In the genomic region with DNA sequence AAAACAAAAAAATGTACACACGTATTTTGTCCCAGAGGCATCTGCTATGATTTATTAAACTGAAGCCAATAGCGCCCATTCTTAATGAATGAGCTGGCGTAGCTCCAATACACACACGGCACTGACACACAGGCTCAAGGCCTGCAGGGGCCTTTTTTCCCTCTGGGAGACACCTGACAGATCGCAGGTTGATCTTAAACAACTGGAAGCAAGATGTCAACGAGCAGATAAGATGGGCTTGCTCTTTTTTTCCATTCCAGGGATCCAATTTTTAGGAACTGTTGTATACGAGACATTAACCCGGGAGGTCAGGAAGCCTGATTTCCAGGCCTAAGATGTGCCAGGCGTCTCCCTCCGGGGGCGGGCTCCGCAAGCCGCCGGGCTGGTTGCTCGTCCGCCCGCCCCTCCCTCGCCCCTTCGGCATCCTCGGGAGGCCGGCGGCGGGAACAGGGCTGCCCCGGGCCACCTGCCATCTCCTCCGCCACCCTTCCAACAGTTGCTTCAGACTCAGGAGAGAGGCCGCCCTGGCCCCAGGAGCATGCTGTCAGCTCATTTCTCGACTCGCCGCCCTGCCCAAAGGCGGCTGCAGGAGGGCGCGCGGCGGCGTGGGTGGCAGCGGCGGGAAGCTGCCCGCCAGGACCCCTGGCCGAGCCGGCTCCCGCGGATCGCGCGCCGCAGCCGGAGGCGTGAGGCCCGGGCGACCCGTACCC, we compare ENCODE assay signal across 8 cellular contexts. TPM values are rescaled to one million over a fixed set of nuclear protein-coding genes. Genes with fewer than 3 reads are reported as not detected.
A peak's percentile ranks its signal among the peaks of the same experiment; 100 is the strongest.
DNase-seq lines count a peak whose midpoint lies in the region; ATAC-seq, FAIRE-seq and TF ChIP-seq lines count a peak whose summit lies in the region.

No MANE protein-coding gene starts in this region.

- intact Hi-C loops in esophagus squamous epithelium (cut with DNase I), result no loop called here

- 13% methylated on average over 7 of the region's 51 CpGs for WGBS in A549 (ENCODE audit: missing lambda C conversion rate)
- WGBS in esophagus squamous epithelium, 2 donors, result 0 to 1% methylated on average over 15 to 19 of the region's 51 CpGs
- WGBS in thymus, result 2% methylated on average over 51 of the region's 51 CpGs

- H3K9me3 Mint-ChIP-seq in naive thymus-derived CD8-positive, alpha-beta T cell, result no peaks in the 10 kb centered on the region

- peaks cover 0 to 10% (median 2%) of the 10 kb centered on the region in 3 donors for H3K36me3 Mint-ChIP-seq in naive thymus-derived CD8-positive, alpha-beta T cell

- peak; percentile 9 to 10 for DNase-seq in A549 (ENCODE audit: low read depth in 1 of 2, low spot score in 1 of 2)
- DNase-seq in NCI-H345 treated with DMSO at 0.1 percent for 48 hours (lab: John Stamatoyannopoulos, UW; ENCODE audit: unreplicated experiment), result peak; percentile 42
- DNase-seq in activated CD8-positive, alpha-beta memory T cell treated with anti-CD3 and anti-CD28 coated beads for 48 hours (ENCODE audit: low read depth in 2 of 3, low spot score in 2 of 3), result peak; percentile 7 to 23 (median 18)
- no peak for DNase-seq in esophagus squamous epithelium (lab: John Stamatoyannopoulos, UW)
- DNase-seq in naive thymus-derived CD8-positive, alpha-beta T cell, result peak in 7 of 10 donors; percentile 9 to 66 (median 26)

- H3K36me3 ChIP-seq in esophagus squamous epithelium (peaks cover 0 to 19% (median 0%) of the 10 kb centered on the region in 3 donors), thymus (ENCODE audit: control insufficient read depth, insufficient read depth) (peaks cover 9% of the 10 kb centered on the region)

- H3K27me3 ChIP-seq in esophagus squamous epithelium (no peaks in the 10 kb centered on the region), thymus (ENCODE audit: control insufficient read depth, insufficient read depth) (no peaks in the 10 kb centered on the region)

- H3K4me3 ChIP-seq in A549, result peak overlapping the region; percentile 77
- H3K4me3 ChIP-seq in esophagus squamous epithelium, result peak overlapping the region; percentile 61 to 96 (median 78)
- peak overlapping the region; percentile 94 for H3K4me3 ChIP-seq in thymus (ENCODE audit: low read length)

- peak overlapping the region; percentile 66 to 99 (median 98) for H3K27ac Mint-ChIP-seq in naive thymus-derived CD8-positive, alpha-beta T cell

- H3K9me3 ChIP-seq in A549, result no peaks in the 10 kb centered on the region
- H3K9me3 ChIP-seq in esophagus squamous epithelium, result no peaks in the 10 kb centered on the region
- no peaks in the 10 kb centered on the region for H3K9me3 ChIP-seq in thymus (ENCODE audit: control insufficient read depth)

- TF ChIP-seq POLR2A in A549 (IDR thresholded peaks at IDR 0.05; ENCODE audit: low read length) (no peak), esophagus squamous epithelium (IDR thresholded peaks at IDR 0.05) (no peak)

- H3K4me2 ChIP-seq in A549, result peak overlapping the region; percentile 95

- POLR2A ChIA-PET in A549 (lab: Yijun Ruan, JAX), result interaction anchor here (1.0 to 1.2 kb wide), 2 partner anchors 8 to 110 kb away, joined by 3 to 5 read pairs; partner anchors contain the start of gene C1orf198
- POLR2A ChIA-PET in naive thymus-derived CD8-positive, alpha-beta T cell (lab: Charles Lee), result interaction anchor here (0.6 to 3.6 kb wide), 10 partner anchors 9 to 1701 kb away, joined by 3 to 25 read pairs (median 4); partner anchors contain the start of genes C1orf198, FAM89A and GNPAT

- ATAC-seq in A549 (peak in 1 of 2 experiments; percentile 48; a peak in 3 of 6 replicates), GM18519 (IDR thresholded peaks at IDR 0.05; ENCODE audit: low FRiP score, unreplicated experiment) (peak; percentile 4), HG03066 (IDR thresholded peaks at IDR 0.05; ENCODE audit: low read depth, unreplicated experiment) (peak; percentile 11)
- peak in 1 of 2 donors; percentile 4 for ATAC-seq in naive thymus-derived CD8-positive, alpha-beta T cell

- CTCF ChIA-PET in A549 (lab: Yijun Ruan, JAX), result interaction anchor here (0.6 to 2.7 kb wide), 14 partner anchors 10 to 371 kb away, joined by 3 to 14 read pairs (median 3); no protein-coding TSS in a partner anchor

- no peak for TF ChIP-seq EP300 in A549 (IDR thresholded peaks at IDR 0.05)

- peak overlapping the region in 9 of 10 donors; percentile 87 to 100 (median 98) for H3K4me3 Mint-ChIP-seq in naive thymus-derived CD8-positive, alpha-beta T cell

- FAIRE-seq in A549 (lab: Jason Lieb, UNC), result no peak

- H3K27me3 Mint-ChIP-seq in naive thymus-derived CD8-positive, alpha-beta T cell, result no peaks in the 10 kb centered on the region

- H3K27ac ChIP-seq in A549 (peak overlapping the region; percentile 88 to 98), esophagus squamous epithelium (peak overlapping the region; percentile 48 to 84 (median 80)), thymus (ENCODE audit: low read depth) (peak overlapping the region; percentile 82)

- H3K4me1 ChIP-seq in A549, result peaks cover 19% of the 10 kb centered on the region
- H3K4me1 ChIP-seq in esophagus squamous epithelium, result peaks cover 0 to 34% (median 13%) of the 10 kb centered on the region in 3 donors
- H3K4me1 ChIP-seq in thymus (ENCODE audit: control insufficient read depth, insufficient read depth, low read length), result peaks cover 33% of the 10 kb centered on the region

- TF ChIP-seq CTCF in A549 (IDR thresholded peaks at IDR 0.05), result no peak
- no peak for TF ChIP-seq CTCF in esophagus squamous epithelium (IDR thresholded peaks at IDR 0.05)

- H3K4me1 Mint-ChIP-seq in naive thymus-derived CD8-positive, alpha-beta T cell, result peaks cover 37 to 45% (median 40%) of the 10 kb centered on the region in 4 donors

- TF ChIP-seq RAD21 in A549 (conservative IDR thresholded peaks at IDR 0.05 in 1 of 2, IDR thresholded peaks at IDR 0.05 in 1 of 2), result no peak

TF ChIP-seq in A549, 52 proteins besides CTCF, POLR2A, EP300 and RAD21:
- TF ChIP-seq BHLHE40 (IDR thresholded peaks at IDR 0.05; ENCODE audit: low read depth, low read length) (no peak), ATOH8 (CRISPR knock-in tag; IDR thresholded peaks at IDR 0.05; ENCODE audit: low read depth) (no peak), CBX2 (IDR thresholded peaks at IDR 0.05; ENCODE audit: borderline replicate concordance, low read depth) (no peak), ESRRA (IDR thresholded peaks at IDR 0.05; ENCODE audit: borderline replicate concordance, low read length) (no peak), HEYL (CRISPR knock-in tag; IDR thresholded peaks at IDR 0.05) (no peak), KDM1A (IDR thresholded peaks at IDR 0.05; ENCODE audit: low read depth) (no peak), ZC3H11A (IDR thresholded peaks at IDR 0.05) (no peak), POLR2AphosphoS2 (conservative IDR thresholded peaks at IDR 0.05; ENCODE audit: low read length) (no peak), HOXB13 (CRISPR knock-in tag; IDR thresholded peaks at IDR 0.05; ENCODE audit: low read depth) (no peak), RNF2 (IDR thresholded peaks at IDR 0.05; ENCODE audit: borderline replicate concordance, low read depth) (no peak), HOXB5 (CRISPR knock-in tag; IDR thresholded peaks at IDR 0.05) (no peak), TP53 (CRISPR knock-in tag; IDR thresholded peaks at IDR 0.05) (no peak), HOXA7 (CRISPR knock-in tag; IDR thresholded peaks at IDR 0.05) (no peak), SMC3 (IDR thresholded peaks at IDR 0.05) (no peak), GATA3 (IDR thresholded peaks at IDR 0.05; ENCODE audit: borderline replicate concordance) (no peak), NPAS2 (CRISPR knock-in tag; IDR thresholded peaks at IDR 0.05; ENCODE audit: borderline replicate concordance) (no peak)

RNA-seq across cellular contexts. Expression of gene TTC13, which starts 0.7 kb away (rescaled TPM):
- polyA plus RNA-seq in A549 (2011; rRNA removed) (22.7 and 23.2 TPM in 2 replicates), A549 (2017; fragmentation: RNase III; extraction: RNeasy Plus Mini Kit Qiagen cat#74134 plus additional on column Dnase treatment) (11.6 to 14.1 TPM (median 12.5 TPM) in 3 replicates), thymus (32.9 TPM)
- 3.3 and 3.4 TPM in 2 replicates for polyA plus RNA-seq in A549 (2012; cell fraction: cytosol; rRNA removed)
- 5.5 and 7.8 TPM in 2 replicates for polyA plus RNA-seq in A549 (2012; cell fraction: nucleus; rRNA removed)
- polyA minus RNA-seq in A549 (2011; rRNA and poly(A)+ RNA removed), result 20.2 and 20.9 TPM in 2 replicates
- total RNA-seq in esophagus squamous epithelium, result 10 to 100 TPM in 2 of 4 donors, 1 to 10 TPM in 2; 7.7 to 18.0 (median 11.3) TPM
- 10 to 100 TPM; 46.6 to 50.0 TPM for total RNA-seq in naive thymus-derived CD8-positive, alpha-beta T cell
- 10 to 100 TPM in 1 of 3 donors, 1 to 10 TPM in 2; 6.9 to 10.4 (median 8.0) TPM for polyA plus RNA-seq in naive thymus-derived CD8-positive, alpha-beta T cell

RNA-seq across cellular contexts. Expression of gene ARV1, which starts 1.0 kb away (rescaled TPM):
- polyA plus RNA-seq in A549 (2011; rRNA removed) (45.2 and 50.0 TPM in 2 replicates), A549 (2017; fragmentation: RNase III; extraction: RNeasy Plus Mini Kit Qiagen cat#74134 plus additional on column Dnase treatment) (31.2 to 34.0 TPM (median 32.0 TPM) in 3 replicates), thymus (32.4 TPM)
- 24.8 and 25.4 TPM in 2 replicates for polyA plus RNA-seq in A549 (2012; cell fraction: cytosol; rRNA removed)
- polyA plus RNA-seq in A549 (2012; cell fraction: nucleus; rRNA removed), result 7.4 and 11.7 TPM in 2 replicates
- polyA minus RNA-seq in A549 (2011; rRNA and poly(A)+ RNA removed), result 8.6 and 10.4 TPM in 2 replicates
- total RNA-seq in esophagus squamous epithelium, result 10 to 100 TPM; 12.5 to 24.7 (median 23.0) TPM
- total RNA-seq in naive thymus-derived CD8-positive, alpha-beta T cell, result 10 to 100 TPM; 10.6 to 13.4 TPM
- polyA plus RNA-seq in naive thymus-derived CD8-positive, alpha-beta T cell, result 10 to 100 TPM; 30.1 to 35.2 (median 30.9) TPM
